1 cellular context compared by ENCODE assay signal in genomic region chr3:165181556-165181955, GRCh38.
TF ChIP-seq lines count a peak whose summit lies in the region.

No MANE protein-coding gene starts in this region.

TF ChIP-seq in GM23338, 12 proteins besides CTCF, POLR2A, EP300 and RAD21 (continued from another document):
- no peak for TF ChIP-seq ZNF462 (CRISPR knock-in tag; IDR thresholded peaks at IDR 0.05)
- TF ChIP-seq ZNF331 (CRISPR knock-in tag; IDR thresholded peaks at IDR 0.05; ENCODE audit: low read depth): no peak
- TF ChIP-seq REST (IDR thresholded peaks at IDR 0.05; ENCODE audit: unreplicated experiment): no peak
